Comparison of ENCODE assay signal across 28 cellular contexts in the genomic region with DNA sequence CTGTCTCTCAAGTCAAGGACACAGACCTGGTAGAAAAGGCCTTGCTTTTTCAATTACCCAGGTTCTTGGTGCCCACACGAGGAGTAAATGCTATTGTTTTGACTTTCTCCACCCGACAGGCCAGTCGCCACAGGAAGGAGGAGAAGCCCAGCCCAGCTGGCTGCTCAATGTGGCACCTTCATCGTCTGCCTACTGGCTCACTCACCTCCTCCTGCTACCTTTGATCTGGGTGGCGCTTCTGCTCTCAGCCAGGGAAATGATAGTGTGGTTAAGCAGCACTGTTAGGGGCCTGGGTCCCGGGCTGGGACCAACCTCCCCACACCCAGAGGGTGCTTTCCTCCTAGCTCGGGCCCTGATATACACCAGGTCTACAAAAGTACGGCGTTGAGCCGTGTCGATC.
DNase-seq lines count a peak whose midpoint lies in the region; ATAC-seq and TF ChIP-seq lines count a peak whose summit lies in the region.
"Had no signal": no experiment of that assay in that cellular context is flagged by ENCODE, and none has a peak within 500 bp of the region (broad histone marks: within the 10 kb centered on the region; RNA-seq: fewer than 3 reads in every experiment).

No MANE protein-coding gene starts in this region.

- no peaks in the 10 kb centered on the region for H3K27me3 Mint-ChIP-seq in activated T-cell treated with anti-CD3 and anti-CD28 coated beads, Interleukin-2, amount 50 U/mL, for 4 hours (ENCODE audit: low read depth)
- H3K27me3 Mint-ChIP-seq in activated T-cell treated with anti-CD3 and anti-CD28 coated beads, Interleukin-2, amount 50 U/mL, for 72 hours (ENCODE audit: low read depth) = no peaks in the 10 kb centered on the region
- H3K27me3 Mint-ChIP-seq in nephron progenitor cell (ENCODE audit: low read depth, poor library complexity) = peaks cover 15% of the 10 kb centered on the region
- H3K27me3 Mint-ChIP-seq: activated CD4-positive, alpha-beta T cell treated with anti-CD3 and anti-CD28 coated beads, Interleukin-2, amount 10 ng/mL, durations not matched to agents 7 days and 5 days had no signal

- H3K4me2 ChIP-seq in DND-41 (ENCODE audit: insufficient read depth, low read length) = no peak overlapping the region
- H3K4me2 ChIP-seq: SK-N-SH had no signal

- no peak overlapping the region for H3K27ac ChIP-seq in DND-41 (ENCODE audit: low read length)
- H3K27ac ChIP-seq: breast epithelium had no signal

- DNase-seq in activated T-cell treated with anti-CD3 and anti-CD28 coated beads, Interleukin-2, amount 50 U/mL, for 4 hours = no peak
- DNase-seq in activated T-cell treated with anti-CD3 and anti-CD28 coated beads for 4 hours (no peak), DND-41 (peak; percentile 47), nephron progenitor cell (no peak), NOMO-1 treated with DMSO at 0.1 percent for 48 hours (lab: John Stamatoyannopoulos, UW; ENCODE audit: unreplicated experiment) (no peak)
- DNase-seq in activated T-cell treated with anti-CD3 and anti-CD28 coated beads, Interleukin-2, amount 50 U/mL, for 72 hours = peak in 1 of 2 donors; percentile 8
- DNase-seq: activated CD4-positive, alpha-beta T cell treated with anti-CD3 and anti-CD28 coated beads, Interleukin-2, amount 10 ng/mL, durations not matched to agents 7 days and 5 days; activated CD8-positive, alpha-beta memory T cell treated with anti-CD3 and anti-CD28 coated beads, Interleukin-2, amount 50 U/mL, for 4 hours; activated effector memory CD4-positive, alpha-beta T cell treated with anti-CD3 and anti-CD28 coated beads, Interleukin-2, amount 50 U/mL, for 16 hours; amygdala; EL; KBM-7; kidney; MM.1S; NCI-H1417 treated with DMSO at 0.1 percent for 48 hours; NCI-H2081; NCI-H345; posterior cingulate gyrus; right cardiac atrium; SK-N-SH had no signal

- H3K9me3 ChIP-seq in DND-41 (ENCODE audit: insufficient read depth, low read length, severe bottlenecking) = peaks cover 6% of the 10 kb centered on the region
- H3K9me3 ChIP-seq: breast epithelium, SK-N-SH had no signal

- H4K20me1 ChIP-seq in DND-41 (ENCODE audit: insufficient read depth, low read length) = peaks cover 6% of the 10 kb centered on the region; the same call in 1 of the 2 replicates

- H3K36me3 ChIP-seq in DND-41 (ENCODE audit: insufficient read depth, low read length) = no peaks in the 10 kb centered on the region
- H3K36me3 ChIP-seq: breast epithelium had no signal

- H3K79me2 ChIP-seq in DND-41 (ENCODE audit: insufficient read depth, low read length) = no peaks in the 10 kb centered on the region

- H3K4me3 Mint-ChIP-seq in activated T-cell treated with anti-CD3 and anti-CD28 coated beads, Interleukin-2, amount 50 U/mL, for 4 hours = peak overlapping the region; percentile 25
- peak overlapping the region; percentile 21 to 27 for H3K4me3 Mint-ChIP-seq in activated T-cell treated with anti-CD3 and anti-CD28 coated beads, Interleukin-2, amount 50 U/mL, for 72 hours
- H3K4me3 Mint-ChIP-seq in nephron progenitor cell = peak overlapping the region; percentile 57
- H3K4me3 Mint-ChIP-seq: activated CD4-positive, alpha-beta T cell treated with anti-CD3 and anti-CD28 coated beads, Interleukin-2, amount 10 ng/mL, durations not matched to agents 7 days and 5 days; B cell; neural crest cell; type B pancreatic cell had no signal

- H3K27me3 ChIP-seq in DND-41 (ENCODE audit: insufficient read depth, low read length, poor library complexity) = no peaks in the 10 kb centered on the region
- H3K27me3 ChIP-seq: breast epithelium had no signal

- peaks cover 24% of the 10 kb centered on the region for H3K4me1 ChIP-seq in DND-41 (ENCODE audit: insufficient read depth, low read length)
- H3K4me1 ChIP-seq: breast epithelium had no signal

- H3K9me3 Mint-ChIP-seq in activated T-cell treated with anti-CD3 and anti-CD28 coated beads, Interleukin-2, amount 50 U/mL, for 4 hours = no peaks in the 10 kb centered on the region
- peaks cover 8 to 9% of the 10 kb centered on the region in 2 donors for H3K9me3 Mint-ChIP-seq in activated T-cell treated with anti-CD3 and anti-CD28 coated beads, Interleukin-2, amount 50 U/mL, for 72 hours
- H3K9me3 Mint-ChIP-seq in nephron progenitor cell = peaks cover 17% of the 10 kb centered on the region
- H3K9me3 Mint-ChIP-seq: type B pancreatic cell had no signal

- H3K9ac ChIP-seq in DND-41 (ENCODE audit: low read depth, low read length) = no peak overlapping the region
- H3K9ac ChIP-seq: SK-N-SH had no signal

- H3K27ac Mint-ChIP-seq in activated T-cell treated with anti-CD3 and anti-CD28 coated beads, Interleukin-2, amount 50 U/mL, for 72 hours = no peak overlapping the region
- no peak overlapping the region for H3K27ac Mint-ChIP-seq in nephron progenitor cell
- H3K27ac Mint-ChIP-seq: B cell, type B pancreatic cell had no signal

- no peaks in the 10 kb centered on the region for H3K36me3 Mint-ChIP-seq in activated T-cell treated with anti-CD3 and anti-CD28 coated beads, Interleukin-2, amount 50 U/mL, for 4 hours (ENCODE audit: insufficient read depth)
- no peaks in the 10 kb centered on the region for H3K36me3 Mint-ChIP-seq in activated T-cell treated with anti-CD3 and anti-CD28 coated beads, Interleukin-2, amount 50 U/mL, for 72 hours (ENCODE audit: insufficient read depth in 2 of 2)
- no peaks in the 10 kb centered on the region for H3K36me3 Mint-ChIP-seq in nephron progenitor cell (ENCODE audit: low read depth)
- H3K36me3 Mint-ChIP-seq: type B pancreatic cell had no signal

- ATAC-seq in activated T-cell treated with anti-CD3 and anti-CD28 coated beads, Interleukin-2, amount 50 U/mL, for 4 hours = peak in 1 of 2 donors; percentile 48
- ATAC-seq in DND-41 (ENCODE audit: insufficient read depth, low read depth) (peak; percentile 69), HG02678 (IDR thresholded peaks at IDR 0.05; ENCODE audit: unreplicated experiment) (no peak), GM19351 (IDR thresholded peaks at IDR 0.05; ENCODE audit: unreplicated experiment) (no peak)
- ATAC-seq in activated T-cell treated with anti-CD3 and anti-CD28 coated beads, Interleukin-2, amount 50 U/mL, for 72 hours (replicated peaks in 1 of 2) = peak in 1 of 2 donors; percentile 28
- ATAC-seq: GM12878, HCT116 had no signal

- TF ChIP-seq CTCF in DND-41 (IDR thresholded peaks at IDR 0.05; ENCODE audit: borderline replicate concordance, extremely low read depth, low read length, poor library complexity, severe bottlenecking) (no peak), nephron progenitor cell (IDR thresholded peaks at IDR 0.05) (no peak)

- H3K4me1 Mint-ChIP-seq in activated T-cell treated with anti-CD3 and anti-CD28 coated beads, Interleukin-2, amount 50 U/mL, for 4 hours (ENCODE audit: low read depth) = peaks cover 20% of the 10 kb centered on the region
- H3K4me1 Mint-ChIP-seq in activated T-cell treated with anti-CD3 and anti-CD28 coated beads, Interleukin-2, amount 50 U/mL, for 72 hours (ENCODE audit: low read depth) = peaks cover 19% of the 10 kb centered on the region
- H3K4me1 Mint-ChIP-seq in nephron progenitor cell = peaks cover 66% of the 10 kb centered on the region
- H3K4me1 Mint-ChIP-seq: B cell had no signal

- H3K4me3 ChIP-seq in DND-41 (ENCODE audit: low read depth in 1 of 2, low read length in 2 of 2) = no peak overlapping the region
- H3K4me3 ChIP-seq: breast epithelium, GM12878 had no signal

- no peak overlapping the region for H2AFZ ChIP-seq in DND-41 (ENCODE audit: low read depth, low read length)
